ENCODE assay signal across 12 cellular contexts in genomic region chr20:48733296-48733790, GRCh38.
A peak's percentile ranks its signal among the peaks of the same experiment; 100 is the strongest.
DNase-seq lines count a peak whose midpoint lies in the region; ATAC-seq, FAIRE-seq and TF ChIP-seq lines count a peak whose summit lies in the region.
"Had no signal": no experiment of that assay in that cellular context is flagged by ENCODE, and none has a peak within 500 bp of the region (broad histone marks: within the 10 kb centered on the region; RNA-seq: fewer than 3 reads in every experiment).

No MANE protein-coding gene starts in this region.

- H3K4me1 Mint-ChIP-seq in CD8-positive, alpha-beta T cell (ENCODE audit: low read depth) = peaks cover 65% of the 10 kb centered on the region
- peaks cover 44 to 67% (median 58%) of the 10 kb centered on the region in 3 donors for H3K4me1 Mint-ChIP-seq in T-cell
- H3K4me1 Mint-ChIP-seq in activated T-cell treated with anti-CD3 and anti-CD28 coated beads, Interleukin-2, amount 50 U/mL, for 72 hours (ENCODE audit: low read depth) = peaks cover 74% of the 10 kb centered on the region

- CTCF ChIA-PET in CD8-positive, alpha-beta T cell (lab: Charles Lee) = no interaction called here
- CTCF ChIA-PET in T-cell (lab: Charles Lee) = no interaction called here

- no peak overlapping the region for H3K4me3 Mint-ChIP-seq in CD8-positive, alpha-beta T cell
- H3K4me3 Mint-ChIP-seq in T-cell = no peak overlapping the region
- H3K4me3 Mint-ChIP-seq in activated T-cell treated with anti-CD3 and anti-CD28 coated beads, Interleukin-2, amount 50 U/mL, for 72 hours = no peak overlapping the region

- no peaks in the 10 kb centered on the region for H3K9me3 ChIP-seq in CD8-positive, alpha-beta T cell (ENCODE audit: low read length)

- H3K4me1 ChIP-seq in CD8-positive, alpha-beta T cell (ENCODE audit: insufficient read depth, low read length) = peaks cover 56% of the 10 kb centered on the region

- DNase-seq in CD8-positive, alpha-beta T cell = no peak
- DNase-seq in HTR-8/SVneo (ENCODE audit: insufficient read length, low spot score) = peak; percentile 54
- no peak for DNase-seq in T-cell
- peak; percentile 52 for DNase-seq in germinal center (ENCODE audit: low spot score)
- no peak for DNase-seq in effector CD8-positive, alpha-beta T cell (lab: John Stamatoyannopoulos, UW)
- DNase-seq in omental fat pad (ENCODE audit: low spot score) = no peak
- DNase-seq in activated T-cell treated with anti-CD3 and anti-CD28 coated beads, Interleukin-2, amount 50 U/mL, for 72 hours = no peak
- DNase-seq: activated CD4-positive, CD25-positive, alpha-beta regulatory T cell; activated gamma-delta T cell treated with Interleukin-2 at 50 U/mL for 16 hours; DMS53 had no signal

- peaks cover 80% of the 10 kb centered on the region for H3K36me3 Mint-ChIP-seq in CD8-positive, alpha-beta T cell
- peaks cover 61% of the 10 kb centered on the region for H3K36me3 Mint-ChIP-seq in T-cell
- peaks cover 8 to 28% of the 10 kb centered on the region in 2 donors for H3K36me3 Mint-ChIP-seq in activated T-cell treated with anti-CD3 and anti-CD28 coated beads, Interleukin-2, amount 50 U/mL, for 72 hours (ENCODE audit: insufficient read depth in 2 of 2)

- no peak for TF ChIP-seq CTCF in CD8-positive, alpha-beta T cell (IDR thresholded peaks at IDR 0.05)
- TF ChIP-seq CTCF in omental fat pad (IDR thresholded peaks at IDR 0.05) = no peak

- intact Hi-C loops in CD8-positive, alpha-beta T cell (cut with DNase I, micrococcal nuclease) = loop anchor here in 1 of 2 experiments (10.0 kb wide), 1 partner anchor 79 kb away; no protein-coding TSS in a partner anchor

- no peaks in the 10 kb centered on the region for H3K9me3 Mint-ChIP-seq in CD8-positive, alpha-beta T cell
- H3K9me3 Mint-ChIP-seq in T-cell = no peaks in the 10 kb centered on the region
- no peaks in the 10 kb centered on the region for H3K9me3 Mint-ChIP-seq in activated T-cell treated with anti-CD3 and anti-CD28 coated beads, Interleukin-2, amount 50 U/mL, for 72 hours

- H3K27ac ChIP-seq in CD8-positive, alpha-beta T cell (ENCODE audit: low read depth, low read length) = no peak overlapping the region
- H3K27ac ChIP-seq: skin epidermis had no signal

- POLR2A ChIA-PET in CD8-positive, alpha-beta T cell (lab: Charles Lee) = interaction anchor here (1.4 kb wide), 1 partner anchor 22 kb away, joined by 3 read pairs; no protein-coding TSS in a partner anchor
- POLR2A ChIA-PET in T-cell (lab: Charles Lee) = no interaction called here

- FAIRE-seq in HTR-8/SVneo (lab: Jason Lieb, UNC) = peak; percentile 65

- no peak for ATAC-seq in CD8-positive, alpha-beta T cell
- no peak for ATAC-seq in T-cell (replicated peaks in 1 of 4)
- no peak for ATAC-seq in omental fat pad (ENCODE audit: low FRiP score)
- ATAC-seq in HG03457 (IDR thresholded peaks at IDR 0.05; ENCODE audit: unreplicated experiment) = no peak
- ATAC-seq in activated T-cell treated with anti-CD3 and anti-CD28 coated beads, Interleukin-2, amount 50 U/mL, for 72 hours (replicated peaks in 1 of 2) = no peak

- H3K27ac Mint-ChIP-seq in CD8-positive, alpha-beta T cell = peak overlapping the region; percentile 66
- H3K27ac Mint-ChIP-seq in T-cell = peak overlapping the region; percentile 11 to 49
- no peak overlapping the region for H3K27ac Mint-ChIP-seq in activated T-cell treated with anti-CD3 and anti-CD28 coated beads, Interleukin-2, amount 50 U/mL, for 72 hours

- H3K4me3 ChIP-seq in CD8-positive, alpha-beta T cell (ENCODE audit: low read depth, low read length) = no peak overlapping the region
- H3K4me3 ChIP-seq: skin epidermis had no signal

- H3K27me3 ChIP-seq in CD8-positive, alpha-beta T cell (ENCODE audit: insufficient read depth, low read length) = no peaks in the 10 kb centered on the region

- H3K27me3 Mint-ChIP-seq in CD8-positive, alpha-beta T cell (ENCODE audit: low read depth) = no peaks in the 10 kb centered on the region
- no peaks in the 10 kb centered on the region for H3K27me3 Mint-ChIP-seq in T-cell
- no peaks in the 10 kb centered on the region for H3K27me3 Mint-ChIP-seq in activated T-cell treated with anti-CD3 and anti-CD28 coated beads, Interleukin-2, amount 50 U/mL, for 72 hours (ENCODE audit: low read depth)

- peaks cover 8% of the 10 kb centered on the region for H3K36me3 ChIP-seq in CD8-positive, alpha-beta T cell (ENCODE audit: insufficient read depth, low read length)

Comparison
In these comparisons a context has a peak if more than half of its experiments do, and no peak if none do; other contexts are left out.
1. DNase-seq: peak in HTR-8/SVneo (single experiment) and germinal center (single experiment); none in CD8-positive, alpha-beta T cell (0 of 7), T-cell (0 of 34), effector CD8-positive, alpha-beta T cell (single experiment), omental fat pad (single experiment) and activated T-cell treated with anti-CD3 and anti-CD28 coated beads, Interleukin-2, amount 50 U/mL, for 72 hours (0 of 2).